Comparison of ENCODE assay signal across 2 cellular contexts in the genomic region with DNA sequence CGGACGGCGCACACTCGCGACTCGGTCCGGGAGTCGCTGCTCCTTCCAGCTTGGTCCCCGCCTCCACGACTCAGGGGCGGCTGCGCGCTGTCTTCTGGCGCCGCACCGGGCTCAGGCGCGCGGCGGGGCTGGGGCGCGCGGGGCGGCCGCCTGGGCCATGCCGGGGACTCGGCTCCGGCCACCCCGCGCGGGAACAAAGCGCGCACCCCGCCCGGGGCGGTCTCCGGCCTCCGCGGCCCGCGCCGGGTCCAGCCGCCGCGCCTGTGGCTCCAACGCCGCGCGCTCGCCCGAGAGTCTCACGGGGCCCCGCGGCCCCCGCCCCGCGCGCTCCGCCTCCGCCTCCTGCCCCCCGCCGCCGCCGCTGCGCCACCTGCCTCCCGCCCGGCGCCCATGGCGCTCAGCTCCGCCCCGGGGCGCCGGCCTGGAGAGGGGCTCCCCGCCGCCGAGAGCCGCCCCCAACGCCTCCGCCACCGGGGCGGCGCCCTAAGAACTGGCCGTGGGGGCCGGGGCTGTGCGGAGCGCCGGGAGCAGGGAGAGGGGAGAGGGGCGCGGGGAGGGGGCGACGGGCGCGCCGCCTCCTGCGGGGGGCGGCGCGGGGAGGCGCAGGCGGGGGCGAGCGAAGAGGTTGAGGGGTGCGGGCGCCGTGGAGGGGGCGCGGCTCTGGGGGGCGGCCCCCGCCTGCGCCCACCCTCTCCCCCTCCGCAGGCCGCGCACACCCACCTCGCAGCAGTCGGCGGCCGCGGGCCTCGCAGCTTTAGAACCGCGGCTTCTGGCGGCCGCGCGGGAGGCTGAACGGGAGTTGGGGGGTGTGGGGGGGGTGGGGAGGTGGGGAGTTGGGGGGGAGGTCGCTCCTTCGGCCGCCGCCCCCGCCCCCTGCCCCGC.
TF ChIP-seq lines count a peak whose summit lies in the region.

No MANE protein-coding gene starts in this region.

TF ChIP-seq in HCT116, 20 proteins besides CTCF, POLR2A, EP300 and RAD21:
- peak; percentile 62; the same call in 1 of the 2 replicates for TF ChIP-seq ZFX (IDR thresholded peaks at IDR 0.05)
- no peak for TF ChIP-seq JUND (IDR thresholded peaks at IDR 0.05)
- TF ChIP-seq, protein P1, sequence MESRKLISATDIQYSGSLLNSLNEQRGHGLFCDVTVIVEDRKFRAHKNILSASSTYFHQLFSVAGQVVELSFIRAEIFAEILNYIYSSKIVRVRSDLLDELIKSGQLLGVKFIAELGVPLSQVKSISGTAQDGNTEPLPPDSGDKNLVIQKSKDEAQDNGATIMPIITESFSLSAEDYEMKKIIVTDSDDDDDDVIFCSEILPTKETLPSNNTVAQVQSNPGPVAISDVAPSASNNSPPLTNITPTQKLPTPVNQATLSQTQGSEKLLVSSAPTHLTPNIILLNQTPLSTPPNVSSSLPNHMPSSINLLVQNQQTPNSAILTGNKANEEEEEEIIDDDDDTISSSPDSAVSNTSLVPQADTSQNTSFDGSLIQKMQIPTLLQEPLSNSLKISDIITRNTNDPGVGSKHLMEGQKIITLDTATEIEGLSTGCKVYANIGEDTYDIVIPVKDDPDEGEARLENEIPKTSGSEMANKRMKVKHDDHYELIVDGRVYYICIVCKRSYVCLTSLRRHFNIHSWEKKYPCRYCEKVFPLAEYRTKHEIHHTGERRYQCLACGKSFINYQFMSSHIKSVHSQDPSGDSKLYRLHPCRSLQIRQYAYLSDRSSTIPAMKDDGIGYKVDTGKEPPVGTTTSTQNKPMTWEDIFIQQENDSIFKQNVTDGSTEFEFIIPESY (IDR thresholded peaks at IDR 0.05; ENCODE audit: extremely low read depth, insufficient replicate concordance, low read length): peak; percentile 29
- TF ChIP-seq YY1 (IDR thresholded peaks at IDR 0.05; ENCODE audit: extremely low read depth, insufficient replicate concordance, low read depth, low read length): peak; percentile 48
- TF ChIP-seq TCF7L2 (IDR thresholded peaks at IDR 0.05; ENCODE audit: borderline replicate concordance, extremely low read depth, insufficient read depth, insufficient read length): peak; percentile 22
- no peak for TF ChIP-seq EZH2phosphoT487 (IDR thresholded peaks at IDR 0.05; ENCODE audit: borderline replicate concordance)
- TF ChIP-seq POLR2AphosphoS5 (IDR thresholded peaks at IDR 0.05; ENCODE audit: low read depth, low read length): peak; percentile 52

TF ChIP-seq in GM12878, 131 proteins besides CTCF, POLR2A, EP300 and RAD21 (continues in another document):
- TF ChIP-seq GATAD2B (conservative IDR thresholded peaks at IDR 0.05; ENCODE audit: low read depth) (0 out of 2 replicates have a peak, but pooled peaks have one; percentile 7), NFYA (IDR thresholded peaks at IDR 0.05; ENCODE audit: borderline replicate concordance, low read depth, low read length) (no peak), IKZF1 (conservative IDR thresholded peaks at IDR 0.05) (0 out of 2 replicates have a peak, but pooled peaks have one; percentile 6), BHLHE40 (IDR thresholded peaks at IDR 0.05; ENCODE audit: borderline replicate concordance in 1 of 2, low read depth in 2 of 2, low read length in 1 of 2) (peak in 1 of 2 experiments; percentile 3; a peak in 1 of 4 replicates), HDGF (IDR thresholded peaks at IDR 0.05) (no peak), CHD1 (IDR thresholded peaks at IDR 0.05; ENCODE audit: low read depth, low read length) (no peak), LARP7 (IDR thresholded peaks at IDR 0.05) (0 out of 2 replicates have a peak, but pooled peaks have one; percentile 46), SIX5 (IDR thresholded peaks at IDR 0.05; ENCODE audit: low read depth, low read length, severe bottlenecking) (no peak), TBL1XR1 (IDR thresholded peaks at IDR 0.05; ENCODE audit: low read depth, low read length) (no peak), ZBED1 (IDR thresholded peaks at IDR 0.05; ENCODE audit: borderline replicate concordance) (no peak), NRF1 (conservative IDR thresholded peaks at IDR 0.05; ENCODE audit: low read depth, low read length) (no peak), STAT1 (conservative IDR thresholded peaks at IDR 0.05) (no peak), NR2C1 (IDR thresholded peaks at IDR 0.05) (no peak), CBFB (IDR thresholded peaks at IDR 0.05; ENCODE audit: low read depth) (no peak), BACH1 (IDR thresholded peaks at IDR 0.05; ENCODE audit: borderline replicate concordance) (no peak), HCFC1 (IDR thresholded peaks at IDR 0.05; ENCODE audit: low read length) (no peak), SMAD1 (IDR thresholded peaks at IDR 0.05; ENCODE audit: low read depth, partially characterized antibody) (no peak), FOXM1 (IDR thresholded peaks at IDR 0.05; ENCODE audit: low read depth, low read length) (no peak), CREM (IDR thresholded peaks at IDR 0.05; ENCODE audit: low read depth) (no peak), HDAC2 (IDR thresholded peaks at IDR 0.05) (no peak), EGR1 (IDR thresholded peaks at IDR 0.05; ENCODE audit: borderline replicate concordance in 1 of 2, low read depth in 2 of 2, low read length in 2 of 2) (peak in 1 of 2 experiments; percentile 34; a peak in 2 of 3 replicates), HDAC6 (IDR thresholded peaks at IDR 0.05; ENCODE audit: unreplicated experiment) (peak; percentile 67), RFX5 (IDR thresholded peaks at IDR 0.05; ENCODE audit: low read depth, low read length) (no peak), BRCA1 (IDR thresholded peaks at IDR 0.05; ENCODE audit: low read depth, low read length) (no peak), MXI1 (IDR thresholded peaks at IDR 0.05; ENCODE audit: low read depth, low read length) (no peak), SMC3 (IDR thresholded peaks at IDR 0.05; ENCODE audit: borderline replicate concordance, low read length) (no peak)
- TF ChIP-seq, protein P2, sequence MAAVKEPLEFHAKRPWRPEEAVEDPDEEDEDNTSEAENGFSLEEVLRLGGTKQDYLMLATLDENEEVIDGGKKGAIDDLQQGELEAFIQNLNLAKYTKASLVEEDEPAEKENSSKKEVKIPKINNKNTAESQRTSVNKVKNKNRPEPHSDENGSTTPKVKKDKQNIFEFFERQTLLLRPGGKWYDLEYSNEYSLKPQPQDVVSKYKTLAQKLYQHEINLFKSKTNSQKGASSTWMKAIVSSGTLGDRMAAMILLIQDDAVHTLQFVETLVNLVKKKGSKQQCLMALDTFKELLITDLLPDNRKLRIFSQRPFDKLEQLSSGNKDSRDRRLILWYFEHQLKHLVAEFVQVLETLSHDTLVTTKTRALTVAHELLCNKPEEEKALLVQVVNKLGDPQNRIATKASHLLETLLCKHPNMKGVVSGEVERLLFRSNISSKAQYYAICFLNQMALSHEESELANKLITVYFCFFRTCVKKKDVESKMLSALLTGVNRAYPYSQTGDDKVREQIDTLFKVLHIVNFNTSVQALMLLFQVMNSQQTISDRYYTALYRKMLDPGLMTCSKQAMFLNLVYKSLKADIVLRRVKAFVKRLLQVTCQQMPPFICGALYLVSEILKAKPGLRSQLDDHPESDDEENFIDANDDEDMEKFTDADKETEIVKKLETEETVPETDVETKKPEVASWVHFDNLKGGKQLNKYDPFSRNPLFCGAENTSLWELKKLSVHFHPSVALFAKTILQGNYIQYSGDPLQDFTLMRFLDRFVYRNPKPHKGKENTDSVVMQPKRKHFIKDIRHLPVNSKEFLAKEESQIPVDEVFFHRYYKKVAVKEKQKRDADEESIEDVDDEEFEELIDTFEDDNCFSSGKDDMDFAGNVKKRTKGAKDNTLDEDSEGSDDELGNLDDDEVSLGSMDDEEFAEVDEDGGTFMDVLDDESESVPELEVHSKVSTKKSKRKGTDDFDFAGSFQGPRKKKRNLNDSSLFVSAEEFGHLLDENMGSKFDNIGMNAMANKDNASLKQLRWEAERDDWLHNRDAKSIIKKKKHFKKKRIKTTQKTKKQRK (IDR thresholded peaks at IDR 0.05; ENCODE audit: low read depth, low read length): no peak
- TF ChIP-seq, protein P3, sequence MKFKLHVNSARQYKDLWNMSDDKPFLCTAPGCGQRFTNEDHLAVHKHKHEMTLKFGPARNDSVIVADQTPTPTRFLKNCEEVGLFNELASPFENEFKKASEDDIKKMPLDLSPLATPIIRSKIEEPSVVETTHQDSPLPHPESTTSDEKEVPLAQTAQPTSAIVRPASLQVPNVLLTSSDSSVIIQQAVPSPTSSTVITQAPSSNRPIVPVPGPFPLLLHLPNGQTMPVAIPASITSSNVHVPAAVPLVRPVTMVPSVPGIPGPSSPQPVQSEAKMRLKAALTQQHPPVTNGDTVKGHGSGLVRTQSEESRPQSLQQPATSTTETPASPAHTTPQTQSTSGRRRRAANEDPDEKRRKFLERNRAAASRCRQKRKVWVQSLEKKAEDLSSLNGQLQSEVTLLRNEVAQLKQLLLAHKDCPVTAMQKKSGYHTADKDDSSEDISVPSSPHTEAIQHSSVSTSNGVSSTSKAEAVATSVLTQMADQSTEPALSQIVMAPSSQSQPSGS (IDR thresholded peaks at IDR 0.05; ENCODE audit: low read length): no peak
- TF ChIP-seq, protein P4, sequence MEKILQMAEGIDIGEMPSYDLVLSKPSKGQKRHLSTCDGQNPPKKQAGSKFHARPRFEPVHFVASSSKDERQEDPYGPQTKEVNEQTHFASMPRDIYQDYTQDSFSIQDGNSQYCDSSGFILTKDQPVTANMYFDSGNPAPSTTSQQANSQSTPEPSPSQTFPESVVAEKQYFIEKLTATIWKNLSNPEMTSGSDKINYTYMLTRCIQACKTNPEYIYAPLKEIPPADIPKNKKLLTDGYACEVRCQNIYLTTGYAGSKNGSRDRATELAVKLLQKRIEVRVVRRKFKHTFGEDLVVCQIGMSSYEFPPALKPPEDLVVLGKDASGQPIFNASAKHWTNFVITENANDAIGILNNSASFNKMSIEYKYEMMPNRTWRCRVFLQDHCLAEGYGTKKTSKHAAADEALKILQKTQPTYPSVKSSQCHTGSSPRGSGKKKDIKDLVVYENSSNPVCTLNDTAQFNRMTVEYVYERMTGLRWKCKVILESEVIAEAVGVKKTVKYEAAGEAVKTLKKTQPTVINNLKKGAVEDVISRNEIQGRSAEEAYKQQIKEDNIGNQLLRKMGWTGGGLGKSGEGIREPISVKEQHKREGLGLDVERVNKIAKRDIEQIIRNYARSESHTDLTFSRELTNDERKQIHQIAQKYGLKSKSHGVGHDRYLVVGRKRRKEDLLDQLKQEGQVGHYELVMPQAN (conservative IDR thresholded peaks at IDR 0.05): 0 out of 2 replicates have a peak, but pooled peaks have one; percentile 2
- TF ChIP-seq, protein P5, sequence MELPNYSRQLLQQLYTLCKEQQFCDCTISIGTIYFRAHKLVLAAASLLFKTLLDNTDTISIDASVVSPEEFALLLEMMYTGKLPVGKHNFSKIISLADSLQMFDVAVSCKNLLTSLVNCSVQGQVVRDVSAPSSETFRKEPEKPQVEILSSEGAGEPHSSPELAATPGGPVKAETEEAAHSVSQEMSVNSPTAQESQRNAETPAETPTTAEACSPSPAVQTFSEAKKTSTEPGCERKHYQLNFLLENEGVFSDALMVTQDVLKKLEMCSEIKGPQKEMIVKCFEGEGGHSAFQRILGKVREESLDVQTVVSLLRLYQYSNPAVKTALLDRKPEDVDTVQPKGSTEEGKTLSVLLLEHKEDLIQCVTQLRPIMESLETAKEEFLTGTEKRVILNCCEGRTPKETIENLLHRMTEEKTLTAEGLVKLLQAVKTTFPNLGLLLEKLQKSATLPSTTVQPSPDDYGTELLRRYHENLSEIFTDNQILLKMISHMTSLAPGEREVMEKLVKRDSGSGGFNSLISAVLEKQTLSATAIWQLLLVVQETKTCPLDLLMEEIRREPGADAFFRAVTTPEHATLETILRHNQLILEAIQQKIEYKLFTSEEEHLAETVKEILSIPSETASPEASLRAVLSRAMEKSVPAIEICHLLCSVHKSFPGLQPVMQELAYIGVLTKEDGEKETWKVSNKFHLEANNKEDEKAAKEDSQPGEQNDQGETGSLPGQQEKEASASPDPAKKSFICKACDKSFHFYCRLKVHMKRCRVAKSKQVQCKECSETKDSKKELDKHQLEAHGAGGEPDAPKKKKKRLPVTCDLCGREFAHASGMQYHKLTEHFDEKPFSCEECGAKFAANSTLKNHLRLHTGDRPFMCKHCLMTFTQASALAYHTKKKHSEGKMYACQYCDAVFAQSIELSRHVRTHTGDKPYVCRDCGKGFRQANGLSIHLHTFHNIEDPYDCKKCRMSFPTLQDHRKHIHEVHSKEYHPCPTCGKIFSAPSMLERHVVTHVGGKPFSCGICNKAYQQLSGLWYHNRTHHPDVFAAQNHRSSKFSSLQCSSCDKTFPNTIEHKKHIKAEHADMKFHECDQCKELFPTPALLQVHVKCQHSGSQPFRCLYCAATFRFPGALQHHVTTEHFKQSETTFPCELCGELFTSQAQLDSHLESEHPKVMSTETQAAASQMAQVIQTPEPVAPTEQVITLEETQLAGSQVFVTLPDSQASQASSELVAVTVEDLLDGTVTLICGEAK (IDR thresholded peaks at IDR 0.05; ENCODE audit: borderline replicate concordance): no peak
- TF ChIP-seq, protein P6, sequence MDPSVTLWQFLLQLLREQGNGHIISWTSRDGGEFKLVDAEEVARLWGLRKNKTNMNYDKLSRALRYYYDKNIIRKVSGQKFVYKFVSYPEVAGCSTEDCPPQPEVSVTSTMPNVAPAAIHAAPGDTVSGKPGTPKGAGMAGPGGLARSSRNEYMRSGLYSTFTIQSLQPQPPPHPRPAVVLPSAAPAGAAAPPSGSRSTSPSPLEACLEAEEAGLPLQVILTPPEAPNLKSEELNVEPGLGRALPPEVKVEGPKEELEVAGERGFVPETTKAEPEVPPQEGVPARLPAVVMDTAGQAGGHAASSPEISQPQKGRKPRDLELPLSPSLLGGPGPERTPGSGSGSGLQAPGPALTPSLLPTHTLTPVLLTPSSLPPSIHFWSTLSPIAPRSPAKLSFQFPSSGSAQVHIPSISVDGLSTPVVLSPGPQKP (IDR thresholded peaks at IDR 0.05; ENCODE audit: low read depth, low read length): no peak
- TF ChIP-seq, protein P7, sequence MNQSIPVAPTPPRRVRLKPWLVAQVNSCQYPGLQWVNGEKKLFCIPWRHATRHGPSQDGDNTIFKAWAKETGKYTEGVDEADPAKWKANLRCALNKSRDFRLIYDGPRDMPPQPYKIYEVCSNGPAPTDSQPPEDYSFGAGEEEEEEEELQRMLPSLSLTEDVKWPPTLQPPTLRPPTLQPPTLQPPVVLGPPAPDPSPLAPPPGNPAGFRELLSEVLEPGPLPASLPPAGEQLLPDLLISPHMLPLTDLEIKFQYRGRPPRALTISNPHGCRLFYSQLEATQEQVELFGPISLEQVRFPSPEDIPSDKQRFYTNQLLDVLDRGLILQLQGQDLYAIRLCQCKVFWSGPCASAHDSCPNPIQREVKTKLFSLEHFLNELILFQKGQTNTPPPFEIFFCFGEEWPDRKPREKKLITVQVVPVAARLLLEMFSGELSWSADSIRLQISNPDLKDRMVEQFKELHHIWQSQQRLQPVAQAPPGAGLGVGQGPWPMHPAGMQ (IDR thresholded peaks at IDR 0.05; ENCODE audit: borderline replicate concordance): no peak
- TF ChIP-seq, protein P8, sequence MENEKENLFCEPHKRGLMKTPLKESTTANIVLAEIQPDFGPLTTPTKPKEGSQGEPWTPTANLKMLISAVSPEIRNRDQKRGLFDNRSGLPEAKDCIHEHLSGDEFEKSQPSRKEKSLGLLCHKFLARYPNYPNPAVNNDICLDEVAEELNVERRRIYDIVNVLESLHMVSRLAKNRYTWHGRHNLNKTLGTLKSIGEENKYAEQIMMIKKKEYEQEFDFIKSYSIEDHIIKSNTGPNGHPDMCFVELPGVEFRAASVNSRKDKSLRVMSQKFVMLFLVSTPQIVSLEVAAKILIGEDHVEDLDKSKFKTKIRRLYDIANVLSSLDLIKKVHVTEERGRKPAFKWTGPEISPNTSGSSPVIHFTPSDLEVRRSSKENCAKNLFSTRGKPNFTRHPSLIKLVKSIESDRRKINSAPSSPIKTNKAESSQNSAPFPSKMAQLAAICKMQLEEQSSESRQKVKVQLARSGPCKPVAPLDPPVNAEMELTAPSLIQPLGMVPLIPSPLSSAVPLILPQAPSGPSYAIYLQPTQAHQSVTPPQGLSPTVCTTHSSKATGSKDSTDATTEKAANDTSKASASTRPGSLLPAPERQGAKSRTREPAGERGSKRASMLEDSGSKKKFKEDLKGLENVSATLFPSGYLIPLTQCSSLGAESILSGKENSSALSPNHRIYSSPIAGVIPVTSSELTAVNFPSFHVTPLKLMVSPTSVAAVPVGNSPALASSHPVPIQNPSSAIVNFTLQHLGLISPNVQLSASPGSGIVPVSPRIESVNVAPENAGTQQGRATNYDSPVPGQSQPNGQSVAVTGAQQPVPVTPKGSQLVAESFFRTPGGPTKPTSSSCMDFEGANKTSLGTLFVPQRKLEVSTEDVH (IDR thresholded peaks at IDR 0.05; ENCODE audit: low read depth, partially characterized antibody): no peak
